Comparison of ENCODE assay signal across 8 cellular contexts in genomic region chr6:32152414-32153251, GRCh38. TPM values are rescaled to one million over a fixed set of nuclear protein-coding genes. Genes with fewer than 3 reads are reported as not detected.
DNase-seq lines count a peak whose midpoint lies in the region; ATAC-seq and TF ChIP-seq lines count a peak whose summit lies in the region.

No MANE protein-coding gene starts in this region.

- peaks cover 65% of the 10 kb centered on the region for H3K4me1 Mint-ChIP-seq in stimulated activated naive CD8-positive, alpha-beta T cell treated with anti-CD3 and anti-CD28 coated beads, Interleukin-15, Interleukin-2, amounts not matched to agents 100 ng/mL and 50 ng/mL, for 24 hours (ENCODE audit: low read depth)

- H3K27ac ChIP-seq in liver (ENCODE audit: low read depth in 1 of 2, low read length in 2 of 2) (peak overlapping the region; percentile 10 to 88), tibial artery (peak overlapping the region; percentile 92 to 98)

- peak overlapping the region; percentile 91 for H3K27ac Mint-ChIP-seq in stimulated activated naive CD8-positive, alpha-beta T cell treated with anti-CD3 and anti-CD28 coated beads, Interleukin-15, Interleukin-2, amounts not matched to agents 100 ng/mL and 50 ng/mL, for 24 hours

- H3K9me3 ChIP-seq in liver (ENCODE audit: control insufficient read depth in 4 of 4, low read length in 3 of 4) (peaks cover 0 to 2% (median 0%) of the 10 kb centered on the region in 4 donors), tibial artery (no peaks in the 10 kb centered on the region), MG63 (no peaks in the 10 kb centered on the region)

- no peak for TF ChIP-seq CTCF in liver (IDR thresholded peaks at IDR 0.05; ENCODE audit: low read depth, low read length, missing input control)
- TF ChIP-seq CTCF in tibial artery (IDR thresholded peaks at IDR 0.05), result no peak

- H3K36me3 ChIP-seq in liver (ENCODE audit: control insufficient read depth in 4 of 4, insufficient read depth in 3 of 4, low read depth in 1 of 4, low read length in 3 of 4) (peaks cover under 1 to 6% (median 3%) of the 10 kb centered on the region in 4 donors), tibial artery (peaks cover 7 to 32% (median 16%) of the 10 kb centered on the region in 3 donors), MG63 (no peaks in the 10 kb centered on the region)

- H3K36me3 Mint-ChIP-seq in stimulated activated naive CD8-positive, alpha-beta T cell treated with anti-CD3 and anti-CD28 coated beads, Interleukin-15, Interleukin-2, amounts not matched to agents 100 ng/mL and 50 ng/mL, for 24 hours (ENCODE audit: low read depth), result peaks cover 11% of the 10 kb centered on the region

- H3K9ac ChIP-seq in liver (ENCODE audit: low read depth in 1 of 2, low read length in 2 of 2), result no peak overlapping the region

- 61% methylated on average over 24 of the region's 24 CpGs for WGBS in liver

- DNase-seq in stimulated activated naive CD8-positive, alpha-beta T cell treated with anti-CD3 and anti-CD28 coated beads, Interleukin-15, Interleukin-2, amounts not matched to agents 100 U/mL and 50 U/mL, for 24 hours, result no peak
- DNase-seq in cerebellar cortex (ENCODE audit: low spot score), result peak; percentile 74
- DNase-seq in tibial artery, result no peak
- DNase-seq in DMS 273 (lab: John Stamatoyannopoulos, UW; ENCODE audit: unreplicated experiment), result no peak
- no peak for DNase-seq in MG63

- H3K27me3 ChIP-seq in liver (ENCODE audit: control insufficient read depth in 4 of 4, insufficient read depth in 4 of 4, low read length in 3 of 4) (peaks cover 0 to 5% (median 0%) of the 10 kb centered on the region in 4 donors), tibial artery (no peaks in the 10 kb centered on the region), MG63 (no peaks in the 10 kb centered on the region)

- H3K4me1 ChIP-seq in liver (ENCODE audit: control insufficient read depth in 4 of 4, insufficient read depth in 4 of 4, low read length in 3 of 4) (peaks cover 6 to 26% (median 13%) of the 10 kb centered on the region in 4 donors), tibial artery (peaks cover 0 to 49% (median 39%) of the 10 kb centered on the region in 4 donors)

- no peak for ATAC-seq in stimulated activated naive CD8-positive, alpha-beta T cell treated with anti-CD3 and anti-CD28 coated beads, Interleukin-15, Interleukin-2, amounts not matched to agents 100 U/mL and 50 U/mL, for 24 hours
- no peak for ATAC-seq in GM21515 (IDR thresholded peaks at IDR 0.05; ENCODE audit: unreplicated experiment)

- peaks cover 29% of the 10 kb centered on the region for H3K27me3 Mint-ChIP-seq in stimulated activated naive CD8-positive, alpha-beta T cell treated with anti-CD3 and anti-CD28 coated beads, Interleukin-15, Interleukin-2, amounts not matched to agents 100 ng/mL and 50 ng/mL, for 24 hours

- peak overlapping the region; percentile 95 for H3K4me3 Mint-ChIP-seq in stimulated activated naive CD8-positive, alpha-beta T cell treated with anti-CD3 and anti-CD28 coated beads, Interleukin-15, Interleukin-2, amounts not matched to agents 100 ng/mL and 50 ng/mL, for 24 hours

- no peak overlapping the region for H3K4me3 ChIP-seq in liver (ENCODE audit: low read depth in 1 of 3, low read length in 3 of 3)
- peak overlapping the region; percentile 67 to 81 for H3K4me3 ChIP-seq in tibial artery
- no peak overlapping the region for H3K4me3 ChIP-seq in MG63

- intact Hi-C loops in tibial artery (cut with DNase I; ENCODE audit: low total_unique reads), result loop anchor here (5.0 kb wide), 1 partner anchor 65 kb away; no protein-coding TSS in a partner anchor

- no peak for TF ChIP-seq RAD21 in liver (IDR thresholded peaks at IDR 0.05)

- H3K9me3 Mint-ChIP-seq in stimulated activated naive CD8-positive, alpha-beta T cell treated with anti-CD3 and anti-CD28 coated beads, Interleukin-15, Interleukin-2, amounts not matched to agents 100 ng/mL and 50 ng/mL, for 24 hours, result no peaks in the 10 kb centered on the region

TF ChIP-seq in liver, 16 proteins besides CTCF, POLR2A, EP300 and RAD21:
- no peak for TF ChIP-seq FOXA2 (IDR thresholded peaks at IDR 0.05)
- TF ChIP-seq RXRA (IDR thresholded peaks at IDR 0.05), result no peak
- TF ChIP-seq SP1 (IDR thresholded peaks at IDR 0.05), result no peak
- TF ChIP-seq YY1 (IDR thresholded peaks at IDR 0.05), result no peak
- TF ChIP-seq MAX (IDR thresholded peaks at IDR 0.05), result no peak
- TF ChIP-seq GABPA (IDR thresholded peaks at IDR 0.05 in 1 of 2, conservative IDR thresholded peaks at IDR 0.05 in 1 of 2), result no peak
- TF ChIP-seq NR2F2 (IDR thresholded peaks at IDR 0.05), result no peak
- no peak for TF ChIP-seq HNF4A (conservative IDR thresholded peaks at IDR 0.05)
- TF ChIP-seq ZBTB33 (IDR thresholded peaks at IDR 0.05), result no peak
- TF ChIP-seq FOXA1 (IDR thresholded peaks at IDR 0.05), result no peak
- TF ChIP-seq HNF4G (IDR thresholded peaks at IDR 0.05), result no peak
- no peak for TF ChIP-seq REST (IDR thresholded peaks at IDR 0.05)
- TF ChIP-seq JUND (IDR thresholded peaks at IDR 0.05), result no peak
- TF ChIP-seq ATF3 (IDR thresholded peaks at IDR 0.05), result no peak

RNA-seq across cellular contexts. Expression of gene PRRT1, which starts 0.9 kb away (rescaled TPM):
- under 1 TPM in 1 of 2 donors, not detected in 1; 0.08 TPM for total RNA-seq in liver
- polyA plus RNA-seq in liver, result under 1 TPM; 0.19 to 0.24 TPM
- total RNA-seq in MG63 (2014; rRNA removed; shearing (Covaris generic); ENCODE audit: low replicate concordance), result not detected in 2 replicates

RNA-seq across cellular contexts. Expression of gene PPT2, which starts 1.3 kb away (rescaled TPM):
- total RNA-seq in liver, result 10 to 100 TPM; 22.3 to 47.4 TPM
- 1 to 10 TPM; 7.6 to 7.8 TPM for polyA plus RNA-seq in liver
- total RNA-seq in MG63 (2014; rRNA removed; shearing (Covaris generic); ENCODE audit: low replicate concordance), result 2.9 and 5.9 TPM in 2 replicates

RNA-seq across cellular contexts. Expression of gene EGFL8, which starts 11.8 kb away (rescaled TPM):
- total RNA-seq in liver, result 1 to 10 TPM; 1.8 to 8.2 TPM
- polyA plus RNA-seq in liver, result 1 to 10 TPM; 1.9 TPM
- 1.0 and 2.8 TPM in 2 replicates for total RNA-seq in MG63 (2014; rRNA removed; shearing (Covaris generic); ENCODE audit: low replicate concordance)

RNA-seq across cellular contexts. Expression of gene FKBPL, which starts 22.5 kb away (rescaled TPM):
- total RNA-seq in liver, result 1 to 10 TPM; 2.3 to 5.7 TPM
- polyA plus RNA-seq in liver, result 1 to 10 TPM; 2.8 to 3.3 TPM
- total RNA-seq in MG63 (2014; rRNA removed; shearing (Covaris generic); ENCODE audit: low replicate concordance), result 4.0 and 13.0 TPM in 2 replicates

RNA-seq across cellular contexts. Expression of gene AGPAT1, which starts 23.3 kb away (rescaled TPM):
- total RNA-seq in liver, result 10 to 100 TPM; 10.4 to 14.7 TPM
- 10 to 100 TPM; 20.3 to 45.1 TPM for polyA plus RNA-seq in liver
- 22.8 and 24.8 TPM in 2 replicates for total RNA-seq in MG63 (2014; rRNA removed; shearing (Covaris generic); ENCODE audit: low replicate concordance)

Comparison
In these comparisons a context has a peak if more than half of its experiments do, and no peak if none do; other contexts are left out.
1. H3K4me3 ChIP-seq: peak in tibial artery (2 of 2); none in liver (0 of 3) and MG63 (single experiment).